Comparison of ENCODE assay signal across 10 cellular contexts in genomic region chr21:45018131-45019075, GRCh38. TPM values are rescaled to one million over a fixed set of nuclear protein-coding genes. Genes with fewer than 3 reads are reported as not detected.
A peak's percentile ranks its signal among the peaks of the same experiment; 100 is the strongest.
DNase-seq lines count a peak whose midpoint lies in the region; ATAC-seq and TF ChIP-seq lines count a peak whose summit lies in the region.
"Had no signal": no experiment of that assay in that cellular context is flagged by ENCODE, and none has a peak within 500 bp of the region (broad histone marks: within the 10 kb centered on the region; RNA-seq: fewer than 3 reads in every experiment).

No MANE protein-coding gene starts in this region.

- POLR2A ChIA-PET in SK-N-SH (lab: Yijun Ruan, JAX), result no interaction called here

- no peaks in the 10 kb centered on the region for H4K20me1 ChIP-seq in SK-N-SH (ENCODE audit: insufficient read depth)

- CTCF ChIA-PET in SK-N-SH (lab: Yijun Ruan, JAX), result interaction anchor here (0.7 kb wide), 1 partner anchor 120 kb away, joined by 3 read pairs; no protein-coding TSS in a partner anchor

- no peaks in the 10 kb centered on the region for H3K79me2 ChIP-seq in SK-N-SH (ENCODE audit: insufficient read depth)

- H3K36me3 ChIP-seq in SK-N-SH (replicated peaks in 1 of 2; ENCODE audit: control insufficient read depth in 1 of 2, insufficient read depth in 2 of 2, low read length in 1 of 2) (no peaks in the 10 kb centered on the region), iPS DF 6.9 (ENCODE audit: control insufficient read depth, insufficient read depth, low read length) (no peaks in the 10 kb centered on the region), subcutaneous abdominal adipose tissue (ENCODE audit: control insufficient read depth in 5 of 5, insufficient read depth in 5 of 5, low read length in 5 of 5) (no peaks in the 10 kb centered on the region)

- H3K9ac ChIP-seq in SK-N-SH, result no peak overlapping the region
- no peak overlapping the region for H3K9ac ChIP-seq in subcutaneous abdominal adipose tissue (ENCODE audit: low read length in 5 of 5)

- H3K9me3 ChIP-seq in SK-N-SH (no peaks in the 10 kb centered on the region), iPS DF 6.9 (ENCODE audit: control insufficient read depth, insufficient read depth, low read length) (no peaks in the 10 kb centered on the region), subcutaneous abdominal adipose tissue (ENCODE audit: control insufficient read depth in 5 of 5, low read length in 5 of 5) (peaks cover 0 to under 1% (median 0%) of the 10 kb centered on the region in 5 donors)

- H3K4me1 ChIP-seq in SK-N-SH (ENCODE audit: control insufficient read depth in 1 of 2, insufficient read depth in 2 of 2, low read depth in 1 of 2, low read length in 1 of 2) (peaks cover 0 to 1% of the 10 kb centered on the region in 2 experiments; a peak in 2 of 4 replicates), iPS DF 6.9 (ENCODE audit: control insufficient read depth, insufficient read depth, low read length) (peaks cover 6% of the 10 kb centered on the region), subcutaneous abdominal adipose tissue (ENCODE audit: control insufficient read depth in 5 of 5, insufficient read depth in 5 of 5, low read length in 5 of 5) (peaks cover 0 to 41% (median 8%) of the 10 kb centered on the region in 5 donors)

- no peak for ATAC-seq in SK-N-SH treated with all-trans-retinoic acid at 6 μM for 48 hours
- no peak for ATAC-seq in GM18502 (IDR thresholded peaks at IDR 0.05; ENCODE audit: poor library complexity, unreplicated experiment)
- no peak for ATAC-seq in HG03108 (IDR thresholded peaks at IDR 0.05; ENCODE audit: unreplicated experiment)
- ATAC-seq in HG03457 (IDR thresholded peaks at IDR 0.05; ENCODE audit: unreplicated experiment), result no peak

- no peaks in the 10 kb centered on the region for H3K9me2 ChIP-seq in SK-N-SH

- no peak overlapping the region for H3K27ac ChIP-seq in SK-N-SH (ENCODE audit: low read depth in 2 of 2, low read length in 1 of 2)
- no peak overlapping the region for H3K27ac ChIP-seq in iPS DF 6.9 (ENCODE audit: low read length)
- H3K27ac ChIP-seq in subcutaneous abdominal adipose tissue (ENCODE audit: low read depth, low read length), result no peak overlapping the region
- H3K27ac ChIP-seq: C4-2B had no signal

- no peak overlapping the region for H2AFZ ChIP-seq in SK-N-SH (ENCODE audit: low read depth)

- DNase-seq in SK-N-SH, result peak; percentile 81
- no peak for DNase-seq in astrocyte of the spinal cord (ENCODE audit: low read depth, low spot score)
- no peak for DNase-seq in iPS DF 6.9 (ENCODE audit: low read depth, low spot score)
- DNase-seq: GOT3 had no signal

- 62% methylated on average over 9 of the region's 101 CpGs for WGBS in SK-N-SH (ENCODE audit: low lambda C conversion rate)
- WGBS in iPS DF 6.9 (ENCODE audit: insufficient coverage, insufficient read length), result no CpG with 5 or more reads among the region's 101 CpGs

- H3K4me2 ChIP-seq in SK-N-SH, result no peak overlapping the region

- TF ChIP-seq RAD21 in SK-N-SH (IDR thresholded peaks at IDR 0.05; ENCODE audit: low read length), result no peak

- peak overlapping the region in 1 of 2 experiments; percentile 35; a peak in 2 of 4 replicates for H3K4me3 ChIP-seq in SK-N-SH (ENCODE audit: low read depth in 2 of 2, low read length in 1 of 2)
- peak overlapping the region; percentile 23 for H3K4me3 ChIP-seq in astrocyte of the spinal cord (ENCODE audit: low read depth, low read length)
- H3K4me3 ChIP-seq in iPS DF 6.9 (ENCODE audit: low read length), result peak overlapping the region; percentile 22; the same call in 1 of the 2 replicates
- peak overlapping the region in 3 of 5 donors; percentile 39 to 59 (median 48) for H3K4me3 ChIP-seq in subcutaneous abdominal adipose tissue (ENCODE audit: low read depth in 1 of 5, low read length in 5 of 5)

- no peaks in the 10 kb centered on the region for H3K27me3 ChIP-seq in SK-N-SH (ENCODE audit: insufficient read depth)
- peaks cover 3% of the 10 kb centered on the region; the same call in 1 of the 2 replicates for H3K27me3 ChIP-seq in iPS DF 6.9 (ENCODE audit: control insufficient read depth, insufficient read depth, low read length)
- peaks cover 0 to 5% (median 0%) of the 10 kb centered on the region in 5 donors for H3K27me3 ChIP-seq in subcutaneous abdominal adipose tissue (ENCODE audit: control insufficient read depth in 5 of 5, insufficient read depth in 4 of 5, low read length in 5 of 5)

- H3F3A ChIP-seq in SK-N-SH (replicated peaks; ENCODE audit: insufficient read depth), result no peaks in the 10 kb centered on the region

- no peak for TF ChIP-seq CTCF in SK-N-SH (IDR thresholded peaks at IDR 0.05)
- TF ChIP-seq CTCF in astrocyte of the spinal cord (IDR thresholded peaks at IDR 0.05; ENCODE audit: low read depth, low read length), result no peak

- in situ Hi-C loops in astrocyte of the spinal cord (cut with HindIII; ENCODE audit: low sequenced_read_pairs), result no loop called here

- TF ChIP-seq EP300 in SK-N-SH (IDR thresholded peaks at IDR 0.05; ENCODE audit: borderline replicate concordance in 1 of 2, low read depth in 1 of 2, low read length in 1 of 2), result no peak

TF ChIP-seq in SK-N-SH, 30 proteins besides CTCF, POLR2A, EP300 and RAD21 (continues in another document):
- TF ChIP-seq EZH2phosphoT487 (IDR thresholded peaks at IDR 0.05; ENCODE audit: borderline replicate concordance, low read depth), result no peak
- no peak for TF ChIP-seq YY1 (IDR thresholded peaks at IDR 0.05; ENCODE audit: low read depth)
- no peak for TF ChIP-seq ELF1 (IDR thresholded peaks at IDR 0.05)
- TF ChIP-seq MAX (IDR thresholded peaks at IDR 0.05; ENCODE audit: low read depth), result no peak
- no peak for TF ChIP-seq PBX3 (IDR thresholded peaks at IDR 0.05)
- TF ChIP-seq FOXJ3 (CRISPR knock-in tag; IDR thresholded peaks at IDR 0.05), result no peak

TF ChIP-seq in SK-N-SH treated with all-trans-retinoic acid at 6 μM for 48 hours, 23 proteins besides CTCF, POLR2A, EP300 and RAD21:
- no peak for TF ChIP-seq TSHZ2 (CRISPR knock-in tag; IDR thresholded peaks at IDR 0.05)

RNA-seq across cellular contexts. Expression of gene ADARB1, which starts 56.0 kb away (rescaled TPM):
- 7.6 and 7.8 TPM in 2 replicates for polyA plus RNA-seq in SK-N-SH (2012; rRNA removed)
- polyA plus RNA-seq in SK-N-SH (2012; cell fraction: cytosol; rRNA removed), result 5.7 and 6.8 TPM in 2 replicates
- polyA plus RNA-seq in SK-N-SH (2012; cell fraction: nucleus; rRNA removed), result 27.2 and 32.0 TPM in 2 replicates
